ENCODE assay signal across 18 cellular contexts in genomic region chr1:191578281-191578680, GRCh38.
DNase-seq lines count a peak whose midpoint lies in the region; ATAC-seq and TF ChIP-seq lines count a peak whose summit lies in the region.
"Had no signal": no experiment of that assay in that cellular context is flagged by ENCODE, and none has a peak within 500 bp of the region (broad histone marks: within the 10 kb centered on the region; RNA-seq: fewer than 3 reads in every experiment).

No MANE protein-coding gene starts in this region.

- peak; percentile 48 for ATAC-seq in left ventricle myocardium superior
- ATAC-seq: CD8-positive, alpha-beta T cell; GM12878; GM23338; HCT116 had no signal

- no peak for TF ChIP-seq EP300 in stomach (IDR thresholded peaks at IDR 0.05)

- H3K27me3 ChIP-seq in adipocyte (replicated peaks; ENCODE audit: control insufficient read depth, insufficient read depth, low read length) (no peaks in the 10 kb centered on the region), stomach (no peaks in the 10 kb centered on the region)
- H3K27me3 ChIP-seq: BLaER1 had no signal

- no peak overlapping the region for H3K27ac ChIP-seq in stomach
- H3K27ac ChIP-seq: BLaER1, C4-2B had no signal

- WGBS in stomach, 5 donors, result 74 to 95% (median 93%) methylated on average over 1 of the region's 1 CpG

- peaks cover 10% of the 10 kb centered on the region for H3K4me1 ChIP-seq in adipocyte (ENCODE audit: control insufficient read depth, insufficient read depth, low read length)
- no peaks in the 10 kb centered on the region for H3K4me1 ChIP-seq in stomach
- H3K4me1 ChIP-seq: BLaER1, Caco-2 had no signal

- TF ChIP-seq POLR2A in stomach (IDR thresholded peaks at IDR 0.05), result no peak

- intact Hi-C loops in left ventricle myocardium superior (cut with micrococcal nuclease) (no loop called here), cardiac septum (cut with DNase I) (no loop called here), stomach (cut with DNase I; ENCODE audit: low total_unique reads) (no loop called here)

- H3K4me3 ChIP-seq in adipocyte (ENCODE audit: low read length), result peak overlapping the region; percentile 69
- no peak overlapping the region for H3K4me3 ChIP-seq in fibroblast of the aortic adventitia (ENCODE audit: low read depth, low read length)
- no peak overlapping the region for H3K4me3 ChIP-seq in stomach
- H3K4me3 ChIP-seq: BLaER1, GM12878, GM23338 had no signal

- TF ChIP-seq CTCF in fibroblast of the aortic adventitia (IDR thresholded peaks at IDR 0.05; ENCODE audit: insufficient read depth, low read length) (no peak), stomach (IDR thresholded peaks at IDR 0.05) (no peak)

- no peak for DNase-seq in left ventricle myocardium superior
- DNase-seq in cardiac septum (ENCODE audit: low spot score), result no peak
- no peak for DNase-seq in adipocyte (ENCODE audit: low read depth)
- peak; percentile 1 for DNase-seq in fibroblast of the aortic adventitia (ENCODE audit: low read depth)
- no peak for DNase-seq in stomach
- no peak for DNase-seq in NCI-H1436 treated with DMSO at 0.1 percent for 48 hours (lab: John Stamatoyannopoulos, UW)
- DNase-seq: Caco-2; CD4-positive, CD25-positive, alpha-beta regulatory T cell; CD8-positive, alpha-beta T cell; DMS153; EL; GDM1; H9 had no signal

- H3K9me3 ChIP-seq in adipocyte (ENCODE audit: control insufficient read depth, low read length), result no peaks in the 10 kb centered on the region
- H3K9me3 ChIP-seq in stomach, result no peaks in the 10 kb centered on the region
- H3K9me3 ChIP-seq: BLaER1, Caco-2 had no signal

- H3K36me3 ChIP-seq in adipocyte (ENCODE audit: control insufficient read depth, insufficient read depth, low read length, severe bottlenecking), result no peaks in the 10 kb centered on the region
- H3K36me3 ChIP-seq in stomach, result no peaks in the 10 kb centered on the region
- H3K36me3 ChIP-seq: BLaER1 had no signal

- peak overlapping the region; percentile 8 for H3K9ac ChIP-seq in adipocyte (ENCODE audit: low read length)
- H3K9ac ChIP-seq: BLaER1 had no signal
